Comparison of ENCODE assay signal across 20 cellular contexts in the genomic region with DNA sequence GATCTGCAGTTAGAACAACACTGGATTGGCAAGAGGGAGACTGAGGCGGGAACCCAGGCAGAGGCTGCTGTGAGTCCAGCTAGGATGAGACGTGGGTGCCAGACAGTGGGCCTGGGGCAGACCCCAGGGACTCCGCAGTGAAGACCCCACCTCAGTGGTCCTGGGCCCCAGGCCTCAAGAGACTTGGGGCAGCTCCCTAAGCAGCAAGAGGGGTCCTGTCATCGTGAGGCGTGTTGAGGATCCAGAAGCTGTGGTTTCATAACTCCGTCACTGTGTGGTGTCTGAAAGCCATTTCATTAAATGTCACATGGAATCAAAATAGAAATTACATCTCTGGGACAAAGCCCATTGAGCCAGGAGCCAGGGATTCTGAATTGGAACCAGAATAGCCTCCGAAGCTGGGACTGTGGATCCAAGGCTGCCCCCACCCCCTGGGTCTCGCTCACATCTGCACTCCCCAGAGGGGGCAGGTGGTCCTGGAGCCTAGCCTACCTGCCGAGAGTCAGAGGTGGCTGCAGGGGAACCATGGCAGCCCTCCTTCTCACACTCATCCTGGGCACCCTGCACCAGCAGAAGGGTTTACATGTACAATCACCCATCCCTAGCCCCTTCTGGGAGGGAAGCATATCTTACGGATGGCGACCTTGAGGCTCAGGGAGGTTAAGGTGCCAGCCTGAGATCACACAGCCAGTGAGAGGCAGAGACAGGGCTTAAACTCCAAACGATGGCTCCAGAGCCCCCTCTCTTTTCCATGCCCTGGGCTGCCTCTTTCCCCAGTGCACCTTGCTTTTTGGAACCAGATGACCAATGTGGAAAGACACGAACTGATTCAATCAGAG.
"Had no signal": no experiment of that assay in that cellular context is flagged by ENCODE, and none has a peak within 500 bp of the region (broad histone marks: within the 10 kb centered on the region; RNA-seq: fewer than 3 reads in every experiment).

No MANE protein-coding gene starts in this region.

- H3K27ac Mint-ChIP-seq: activated CD4-positive, alpha-beta T cell treated with anti-CD3 and anti-CD28 coated beads for 36 hours; activated naive CD4-positive, alpha-beta T cell treated with anti-CD3 and anti-CD28 coated beads for 36 hours; natural killer cell; T-helper 2 cell treated with Interferon-gamma antibody and Interleukin-4, amounts not matched to agents 5 μg/mL and 100 μg/mL, for 36 hours had no signal

- ATAC-seq: activated CD4-positive, alpha-beta T cell treated with anti-CD3 and anti-CD28 coated beads for 36 hours; left colon; natural killer cell; stimulated activated naive CD8-positive, alpha-beta T cell treated with anti-CD3 and anti-CD28 coated beads, Interleukin-15, amount 100 ng/mL, for 72 hours had no signal

- H3K9me3 Mint-ChIP-seq: activated naive CD4-positive, alpha-beta T cell treated with anti-CD3 and anti-CD28 coated beads for 36 hours; natural killer cell; stimulated activated naive CD8-positive, alpha-beta T cell treated with anti-CD3 and anti-CD28 coated beads, Interleukin-15, amount 100 ng/mL, for 72 hours; T-helper 2 cell treated with Interferon-gamma antibody and Interleukin-4, amounts not matched to agents 5 μg/mL and 100 μg/mL, for 36 hours had no signal

- H3K27me3 ChIP-seq: breast epithelium, foreskin keratinocyte, suprapubic skin had no signal

- H3K9me3 ChIP-seq: breast epithelium, suprapubic skin had no signal

- H3K4me3 ChIP-seq: breast epithelium, lung, skin epidermis, suprapubic skin had no signal

- H3K4me1 ChIP-seq: breast epithelium, foreskin keratinocyte, suprapubic skin had no signal

- H3K4me3 Mint-ChIP-seq: activated CD4-positive, alpha-beta T cell treated with anti-CD3 and anti-CD28 coated beads for 36 hours; activated naive CD4-positive, alpha-beta T cell treated with anti-CD3 and anti-CD28 coated beads for 36 hours; natural killer cell; stimulated activated naive CD8-positive, alpha-beta T cell treated with anti-CD3 and anti-CD28 coated beads, Interleukin-15, amount 100 ng/mL, for 72 hours; T-helper 2 cell treated with Interferon-gamma antibody and Interleukin-4, amounts not matched to agents 5 μg/mL and 100 μg/mL, for 36 hours had no signal

- H3K27me3 Mint-ChIP-seq: activated CD4-positive, alpha-beta T cell treated with anti-CD3 and anti-CD28 coated beads for 36 hours; stimulated activated naive CD8-positive, alpha-beta T cell treated with anti-CD3 and anti-CD28 coated beads, Interleukin-15, amount 100 ng/mL, for 72 hours had no signal

- H3K36me3 Mint-ChIP-seq: natural killer cell had no signal

- H3K27ac ChIP-seq: breast epithelium, foreskin keratinocyte, skin epidermis, suprapubic skin had no signal

- H3K36me3 ChIP-seq: breast epithelium, suprapubic skin had no signal

- DNase-seq: activated CD4-positive, alpha-beta T cell treated with anti-CD3 and anti-CD28 coated beads for 36 hours; activated CD4-positive, alpha-beta T cell treated with anti-CD3 and anti-CD28 coated beads, Interleukin-2, amount 50 U/mL, for 48 hours; activated naive CD4-positive, alpha-beta T cell treated with anti-CD3 and anti-CD28 coated beads for 36 hours; cerebellar nuclear complex; dermis blood vessel endothelial cell; hypothalamus; islet precursor cell; left colon; natural killer cell; nucleus accumbens; stimulated activated CD4-positive, alpha-beta T cell treated with anti-CD3 and anti-CD28 coated beads, Interleukin-15, amount 100 ng/mL, for 24 hours; stimulated activated CD4-positive, alpha-beta T cell treated with anti-CD3 and anti-CD28 coated beads, Interleukin-2, amount 100 ng/mL, for 48 hours; stimulated activated naive CD8-positive, alpha-beta T cell treated with anti-CD3 and anti-CD28 coated beads, Interleukin-15, amount 100 ng/mL, for 72 hours; trophoblast cell had no signal
